In the genomic region with DNA sequence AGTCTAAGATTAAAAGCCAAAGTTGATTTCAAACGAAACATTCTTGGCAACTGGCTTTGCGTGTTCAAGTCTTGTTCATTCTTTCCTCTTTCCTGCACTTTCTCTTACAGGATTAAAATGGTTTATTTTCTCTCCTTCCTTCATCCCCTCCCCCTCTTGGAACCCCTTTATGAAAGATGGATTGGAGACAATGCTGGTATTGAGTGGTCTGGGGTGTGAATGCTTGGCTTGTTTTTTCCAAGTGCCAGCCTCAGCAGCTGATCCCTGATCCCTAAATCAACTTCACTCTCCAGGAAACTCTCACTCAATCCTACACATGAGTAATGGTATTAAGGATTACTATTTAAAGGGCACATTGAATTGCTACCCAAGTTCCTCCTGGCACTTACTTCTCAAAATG, we compare ENCODE assay signal across 1 cellular context.
A peak's percentile ranks its signal among the peaks of the same experiment; 100 is the strongest.
TF ChIP-seq lines count a peak whose summit lies in the region.

No MANE protein-coding gene starts in this region.

TF ChIP-seq in HepG2, 621 proteins besides CTCF, POLR2A, EP300 and RAD21:
- TF ChIP-seq MYPOP (CRISPR knock-in tag; IDR thresholded peaks at IDR 0.05) (no peak), MXD1 (CRISPR knock-in tag; IDR thresholded peaks at IDR 0.05) (no peak), ZNF564 (CRISPR knock-in tag; IDR thresholded peaks at IDR 0.05) (no peak), HNRNPK (IDR thresholded peaks at IDR 0.05; ENCODE audit: low read depth, low read length, poor library complexity, severe bottlenecking) (peak; percentile 68)
